9 cellular contexts compared by ENCODE assay signal in genomic region chr11:65432133-65432650, GRCh38. TPM values are rescaled to one million over a fixed set of nuclear protein-coding genes. Genes with fewer than 3 reads are reported as not detected.
DNase-seq lines count a peak whose midpoint lies in the region; ATAC-seq, FAIRE-seq and TF ChIP-seq lines count a peak whose summit lies in the region.
"Had no signal": no experiment of that assay in that cellular context is flagged by ENCODE, and none has a peak within 500 bp of the region (broad histone marks: within the 10 kb centered on the region; RNA-seq: fewer than 3 reads in every experiment).

No MANE protein-coding gene starts in this region.

- peaks cover 39% of the 10 kb centered on the region for H3K4me1 ChIP-seq in endothelial cell of umbilical vein (ENCODE audit: control insufficient read depth, extremely low read depth, insufficient read depth, low read length)
- H3K4me1 ChIP-seq in prostate gland (replicated peaks): no peaks in the 10 kb centered on the region
- peaks cover 77% of the 10 kb centered on the region for H3K4me1 ChIP-seq in body of pancreas

- peaks cover 97% of the 10 kb centered on the region for H3K36me3 Mint-ChIP-seq in Calu3 (ENCODE audit: insufficient read depth, unreplicated experiment)

- peak overlapping the region; percentile 99 for H3K27ac Mint-ChIP-seq in Calu3 (ENCODE audit: unreplicated experiment)

- no TSS peak for BruUV-seq in Calu3 (replicated peaks; lab: Mats Ljungman, UMichigan)
- BruUV-seq in endothelial cell of umbilical vein (replicated peaks; lab: Mats Ljungman, UMichigan): no TSS peak

- peaks cover 96% of the 10 kb centered on the region for H3K79me2 ChIP-seq in endothelial cell of umbilical vein (ENCODE audit: control insufficient read depth, insufficient read depth, low read length)

- no peak overlapping the region for H2AFZ ChIP-seq in endothelial cell of umbilical vein (ENCODE audit: low read depth, low read length)

- intact Hi-C loops in Calu3 (cut with micrococcal nuclease; ENCODE audit: unreplicated experiment): no loop called here
- intact Hi-C loops in endothelial cell of umbilical vein (cut with micrococcal nuclease): no loop called here
- intact Hi-C loops in prostate gland (cut with DNase I): loop anchor here (5.0 kb wide), 1 partner anchor 35 kb away; no protein-coding TSS in a partner anchor
- intact Hi-C loops in body of pancreas (cut with DNase I): no loop called here

- DNase-seq in Calu3 (no peak), endothelial cell of umbilical vein (ENCODE audit: low read depth, low spot score) (peak; percentile 26), prostate gland (ENCODE audit: low spot score) (no peak), NCI-H1694 (lab: John Stamatoyannopoulos, UW) (no peak), body of pancreas (no peak)
- DNase-seq: SJCRH30 had no signal

- H3K9me3 Mint-ChIP-seq in Calu3 (ENCODE audit: low read depth, unreplicated experiment): no peaks in the 10 kb centered on the region

- H3K36me3 ChIP-seq in endothelial cell of umbilical vein (ENCODE audit: control insufficient read depth in 2 of 2, extremely low read depth in 1 of 2, insufficient read depth in 2 of 2, low read length in 2 of 2): peaks cover 19 to 27% of the 10 kb centered on the region in 2 experiments
- H3K36me3 ChIP-seq in prostate gland: no peaks in the 10 kb centered on the region
- peaks cover 5 to 16% of the 10 kb centered on the region in 2 donors for H3K36me3 ChIP-seq in body of pancreas (replicated peaks in 1 of 2; ENCODE audit: insufficient read depth in 1 of 2, low read depth in 2 of 2)

- H3K4me1 Mint-ChIP-seq in Calu3 (ENCODE audit: low read depth, unreplicated experiment): peaks cover 82% of the 10 kb centered on the region

- peaks cover 16% of the 10 kb centered on the region for H4K20me1 ChIP-seq in endothelial cell of umbilical vein (replicated peaks; ENCODE audit: control insufficient read depth, extremely low read depth, insufficient read depth, low read length)

- ATAC-seq in SK-N-SH treated with all-trans-retinoic acid at 6 μM for 48 hours (no peak), HG02571 (IDR thresholded peaks at IDR 0.05; ENCODE audit: unreplicated experiment) (no peak), body of pancreas (no peak), HG02763 (IDR thresholded peaks at IDR 0.05; ENCODE audit: unreplicated experiment) (no peak)

- dilution Hi-C loops in endothelial cell of umbilical vein (cut with MboI; ENCODE audit: extremely low pct_ligation_motif_present, low sequenced_read_pairs): no loop called here

- H3K4me3 ChIP-seq in endothelial cell of umbilical vein (replicated peaks in 1 of 3; ENCODE audit: insufficient read depth in 1 of 3, low read depth in 1 of 3, low read length in 3 of 3) (no peak overlapping the region), prostate gland (no peak overlapping the region), body of pancreas (no peak overlapping the region)
- H3K4me3 ChIP-seq: SJCRH30 had no signal

- peak overlapping the region; percentile 21 for H3K4me2 ChIP-seq in endothelial cell of umbilical vein (ENCODE audit: insufficient read depth, low read length)

- H3K9ac ChIP-seq in endothelial cell of umbilical vein (replicated peaks; ENCODE audit: extremely low read depth, insufficient read depth, low read length): no peak overlapping the region

- H3K27me3 ChIP-seq in endothelial cell of umbilical vein (ENCODE audit: control insufficient read depth in 2 of 2, insufficient read depth in 2 of 2, low read length in 2 of 2) (no peaks in the 10 kb centered on the region), prostate gland (replicated peaks; ENCODE audit: insufficient read depth) (no peaks in the 10 kb centered on the region), body of pancreas (no peaks in the 10 kb centered on the region)
- H3K27me3 ChIP-seq: SJCRH30 had no signal

- H3K27ac ChIP-seq in endothelial cell of umbilical vein (ENCODE audit: insufficient read depth, low read depth, low read length): no peak overlapping the region
- H3K27ac ChIP-seq in prostate gland: peak overlapping the region; percentile 17 to 100
- H3K27ac ChIP-seq in body of pancreas: peak overlapping the region in 1 of 4 donors; percentile 100
- H3K27ac ChIP-seq: SJCRH30 had no signal

- H3K9me3 ChIP-seq in endothelial cell of umbilical vein (replicated peaks; ENCODE audit: control insufficient read depth, insufficient read depth, low read length) (no peaks in the 10 kb centered on the region), prostate gland (no peaks in the 10 kb centered on the region), body of pancreas (no peaks in the 10 kb centered on the region)
- H3K9me3 ChIP-seq: SJCRH30 had no signal

- WGBS in prostate gland: 66% methylated on average over 2 of the region's 2 CpGs
- WGBS in body of pancreas, 2 donors: 41 to 52% methylated on average over 2 of the region's 2 CpGs

- TF ChIP-seq CTCF in Calu3 (IDR thresholded peaks at IDR 0.05; ENCODE audit: unreplicated experiment): no peak
- TF ChIP-seq CTCF in endothelial cell of umbilical vein (IDR thresholded peaks at IDR 0.05; ENCODE audit: extremely low read depth in 1 of 2, insufficient read depth in 1 of 2, low read depth in 1 of 2, low read length in 2 of 2): no peak
- TF ChIP-seq CTCF in prostate gland (IDR thresholded peaks at IDR 0.05): no peak
- TF ChIP-seq CTCF in body of pancreas (IDR thresholded peaks at IDR 0.05): no peak

- peak overlapping the region; percentile 90 for H3K4me3 Mint-ChIP-seq in Calu3 (ENCODE audit: low read depth, unreplicated experiment)

- FAIRE-seq in endothelial cell of umbilical vein (lab: Jason Lieb, UNC): no peak

- CTCF ChIA-PET in Calu3 (lab: Charles Lee): interaction anchor here (0.7 kb wide), 1 partner anchor 24 kb away, joined by 3 read pairs; no protein-coding TSS in a partner anchor
- CTCF ChIA-PET in endothelial cell of umbilical vein (lab: Charles Lee): interaction anchor here (0.7 to 1.4 kb wide), 4 partner anchors 17 to 79 kb away, joined by 3 to 5 read pairs (median 4); no protein-coding TSS in a partner anchor

- TF ChIP-seq POLR2A in endothelial cell of umbilical vein (IDR thresholded peaks at IDR 0.05; ENCODE audit: low read depth, low read length) (no peak), prostate gland (IDR thresholded peaks at IDR 0.05) (no peak), body of pancreas (IDR thresholded peaks at IDR 0.05) (no peak)

- POLR2A ChIA-PET in endothelial cell of umbilical vein (lab: Charles Lee): interaction anchor here (0.6 to 1.5 kb wide), 3 partner anchors 10 to 66 kb away, joined by 3 to 4 read pairs (median 4); partner anchors contain the start of genes MALAT1 and NEAT1

- H3K27me3 Mint-ChIP-seq in Calu3 (ENCODE audit: unreplicated experiment): no peaks in the 10 kb centered on the region

- no peaks in the 10 kb centered on the region for H3K9me1 ChIP-seq in endothelial cell of umbilical vein (replicated peaks; ENCODE audit: control insufficient read depth, extremely low read depth, insufficient read depth, low read length)

TF ChIP-seq in endothelial cell of umbilical vein, 7 proteins besides CTCF, POLR2A, EP300 and RAD21 (continues in another document):
- TF ChIP-seq JUN (IDR thresholded peaks at IDR 0.05; ENCODE audit: borderline replicate concordance, insufficient read depth, insufficient read length, low read depth): no peak
- no peak for TF ChIP-seq GATA2 (IDR thresholded peaks at IDR 0.05; ENCODE audit: insufficient read depth, insufficient read length, low read depth, low read length)
- TF ChIP-seq MAX (IDR thresholded peaks at IDR 0.05; ENCODE audit: insufficient read depth, insufficient read length): no peak
- TF ChIP-seq MYC (IDR thresholded peaks at IDR 0.05; ENCODE audit: low read depth, low read length): no peak
- TF ChIP-seq POLR2AphosphoS5 (IDR thresholded peaks at IDR 0.05; ENCODE audit: insufficient read depth, low read depth, low read length): no peak

RNA-seq across cellular contexts. Expression of gene NEAT1, which starts 9.6 kb away (rescaled TPM):
- 605 and 821 TPM in 2 replicates for total RNA-seq in Calu3 (2022)
- 957 and 1,053 TPM in 2 replicates for total RNA-seq in endothelial cell of umbilical vein
- 34.4 and 43.3 TPM in 2 replicates for polyA plus RNA-seq in endothelial cell of umbilical vein
- 15.1 and 49.9 TPM in 2 replicates for polyA plus RNA-seq in endothelial cell of umbilical vein (2011; cell fraction: cytosol; rRNA removed)
- polyA plus RNA-seq in endothelial cell of umbilical vein (2011; cell fraction: nucleus; rRNA removed): 443 and 462 TPM in 2 replicates
- 254 and 310 TPM in 2 replicates for polyA plus RNA-seq in endothelial cell of umbilical vein (2012)
- 900 and 1,086 TPM in 2 replicates for polyA minus RNA-seq in endothelial cell of umbilical vein
- 31.7 TPM for polyA minus RNA-seq in endothelial cell of umbilical vein (2011; cell fraction: cytosol; rRNA and poly(A)+ RNA removed)
- polyA minus RNA-seq in endothelial cell of umbilical vein (2011; cell fraction: nucleus; rRNA and poly(A)+ RNA removed): 1,191 and 1,444 TPM in 2 replicates
- 1,000 to 10,000 TPM in 1 of 2 donors, 100 to 1,000 TPM in 1; 110 to 1,326 TPM for total RNA-seq in prostate gland
- 100 to 1,000 TPM; 376 to 539 TPM for total RNA-seq in body of pancreas

RNA-seq across cellular contexts. Expression of gene FRMD8, which starts 45.8 kb away (rescaled TPM):
- 40.2 and 51.9 TPM in 2 replicates for total RNA-seq in Calu3 (2022)
- 53.9 and 57.7 TPM in 2 replicates for total RNA-seq in endothelial cell of umbilical vein
- polyA plus RNA-seq in endothelial cell of umbilical vein: 36.4 and 45.3 TPM in 2 replicates
- 24.9 and 33.1 TPM in 2 replicates for polyA plus RNA-seq in endothelial cell of umbilical vein (2011; cell fraction: cytosol; rRNA removed)
- 38.1 and 42.6 TPM in 2 replicates for polyA plus RNA-seq in endothelial cell of umbilical vein (2011; cell fraction: nucleus; rRNA removed)
- polyA plus RNA-seq in endothelial cell of umbilical vein (2012): 24.3 and 29.2 TPM in 2 replicates
- 34.9 and 44.0 TPM in 2 replicates for polyA minus RNA-seq in endothelial cell of umbilical vein
- polyA minus RNA-seq in endothelial cell of umbilical vein (2011; cell fraction: cytosol; rRNA and poly(A)+ RNA removed): 16.4 TPM
- polyA minus RNA-seq in endothelial cell of umbilical vein (2011; cell fraction: nucleus; rRNA and poly(A)+ RNA removed): 22.2 and 24.7 TPM in 2 replicates
- total RNA-seq in prostate gland: 100 to 1,000 TPM in 1 of 2 donors, 10 to 100 TPM in 1; 36.1 to 106 TPM
- total RNA-seq in body of pancreas: 10 to 100 TPM; 20.0 to 46.8 TPM

RNA-seq across cellular contexts. Expression of gene SLC25A45, which starts 49.7 kb away (rescaled TPM):
- 2.9 and 4.0 TPM in 2 replicates for total RNA-seq in Calu3 (2022)
- 3.1 and 4.8 TPM in 2 replicates for total RNA-seq in endothelial cell of umbilical vein
- 1.2 TPM in 2 replicates for polyA plus RNA-seq in endothelial cell of umbilical vein
- 0.52 and 0.66 TPM in 2 replicates for polyA plus RNA-seq in endothelial cell of umbilical vein (2011; cell fraction: cytosol; rRNA removed)
- 2.1 and 2.5 TPM in 2 replicates for polyA plus RNA-seq in endothelial cell of umbilical vein (2011; cell fraction: nucleus; rRNA removed)
- 1.5 and 1.6 TPM in 2 replicates for polyA plus RNA-seq in endothelial cell of umbilical vein (2012)
- polyA minus RNA-seq in endothelial cell of umbilical vein: 0.55 and 1.9 TPM in 2 replicates
- polyA minus RNA-seq in endothelial cell of umbilical vein (2011; cell fraction: cytosol; rRNA and poly(A)+ RNA removed): 6.2 TPM
- 1.7 and 2.0 TPM in 2 replicates for polyA minus RNA-seq in endothelial cell of umbilical vein (2011; cell fraction: nucleus; rRNA and poly(A)+ RNA removed)
- 10 to 100 TPM; 11.7 to 13.3 TPM for total RNA-seq in prostate gland
- total RNA-seq in body of pancreas: 10 to 100 TPM; 52.4 to 67.2 TPM
